ENCODE assay signal across 1 cellular context in genomic region chr18:77090546-77091200, GRCh38.
TF ChIP-seq lines count a peak whose summit lies in the region.

No MANE protein-coding gene starts in this region.

TF ChIP-seq in Ishikawa, 13 proteins besides CTCF, POLR2A, EP300 and RAD21 (continued from another document):
- no peak for TF ChIP-seq FOXM1 (IDR thresholded peaks at IDR 0.05; ENCODE audit: borderline replicate concordance, low read depth)
- no peak for TF ChIP-seq EGR1 (IDR thresholded peaks at IDR 0.05)
- TF ChIP-seq MAX (IDR thresholded peaks at IDR 0.05): no peak
- peak; percentile 32; the same call in 1 of the 2 replicates for TF ChIP-seq NFIC (IDR thresholded peaks at IDR 0.05)
- TF ChIP-seq YY1 (IDR thresholded peaks at IDR 0.05; ENCODE audit: low read depth): no peak
- TF ChIP-seq ZBTB7A (IDR thresholded peaks at IDR 0.05; ENCODE audit: low read depth): no peak
